In genomic region chr2:170155022-170155722, GRCh38 we compare ENCODE assay signal across 1 cellular context.
A peak's percentile ranks its signal among the peaks of the same experiment; 100 is the strongest.
TF ChIP-seq lines count a peak whose summit lies in the region.

No MANE protein-coding gene starts in this region.

TF ChIP-seq in GM12878, 131 proteins besides CTCF, POLR2A, EP300 and RAD21 (continued from another document):
- TF ChIP-seq PKNOX1 (IDR thresholded peaks at IDR 0.05) (0 out of 2 replicates have a peak, but pooled peaks have one; percentile 15), STAT3 (IDR thresholded peaks at IDR 0.05; ENCODE audit: low read depth, low read length) (0 out of 2 replicates have a peak, but pooled peaks have one; percentile 21), NBN (IDR thresholded peaks at IDR 0.05) (no peak), CHD2 (IDR thresholded peaks at IDR 0.05; ENCODE audit: borderline replicate concordance, low read depth, low read length) (no peak), SKIL (IDR thresholded peaks at IDR 0.05; ENCODE audit: low read depth, poor library complexity, severe bottlenecking) (peak; percentile 46), MLLT1 (IDR thresholded peaks at IDR 0.05) (0 out of 2 replicates have a peak, but pooled peaks have one; percentile 18), ZNF622 (IDR thresholded peaks at IDR 0.05) (no peak), PBX3 (IDR thresholded peaks at IDR 0.05; ENCODE audit: insufficient replicate concordance, low read depth, low read length) (no peak), SREBF2 (IDR thresholded peaks at IDR 0.05; ENCODE audit: low read length) (no peak), KLF5 (IDR thresholded peaks at IDR 0.05; ENCODE audit: partially characterized antibody) (no peak), TAF1 (IDR thresholded peaks at IDR 0.05; ENCODE audit: borderline replicate concordance, low read depth, low read length) (no peak), PAX5 (IDR thresholded peaks at IDR 0.05; ENCODE audit: borderline replicate concordance, low read depth, low read length) (0 out of 2 replicates have a peak, but pooled peaks have one; percentile 9), CBX3 (IDR thresholded peaks at IDR 0.05; ENCODE audit: borderline replicate concordance, low read depth) (no peak), POU2F2 (IDR thresholded peaks at IDR 0.05; ENCODE audit: borderline replicate concordance, low read depth, low read length) (no peak)
